ENCODE assay signal across 1 cellular context in the genomic region with DNA sequence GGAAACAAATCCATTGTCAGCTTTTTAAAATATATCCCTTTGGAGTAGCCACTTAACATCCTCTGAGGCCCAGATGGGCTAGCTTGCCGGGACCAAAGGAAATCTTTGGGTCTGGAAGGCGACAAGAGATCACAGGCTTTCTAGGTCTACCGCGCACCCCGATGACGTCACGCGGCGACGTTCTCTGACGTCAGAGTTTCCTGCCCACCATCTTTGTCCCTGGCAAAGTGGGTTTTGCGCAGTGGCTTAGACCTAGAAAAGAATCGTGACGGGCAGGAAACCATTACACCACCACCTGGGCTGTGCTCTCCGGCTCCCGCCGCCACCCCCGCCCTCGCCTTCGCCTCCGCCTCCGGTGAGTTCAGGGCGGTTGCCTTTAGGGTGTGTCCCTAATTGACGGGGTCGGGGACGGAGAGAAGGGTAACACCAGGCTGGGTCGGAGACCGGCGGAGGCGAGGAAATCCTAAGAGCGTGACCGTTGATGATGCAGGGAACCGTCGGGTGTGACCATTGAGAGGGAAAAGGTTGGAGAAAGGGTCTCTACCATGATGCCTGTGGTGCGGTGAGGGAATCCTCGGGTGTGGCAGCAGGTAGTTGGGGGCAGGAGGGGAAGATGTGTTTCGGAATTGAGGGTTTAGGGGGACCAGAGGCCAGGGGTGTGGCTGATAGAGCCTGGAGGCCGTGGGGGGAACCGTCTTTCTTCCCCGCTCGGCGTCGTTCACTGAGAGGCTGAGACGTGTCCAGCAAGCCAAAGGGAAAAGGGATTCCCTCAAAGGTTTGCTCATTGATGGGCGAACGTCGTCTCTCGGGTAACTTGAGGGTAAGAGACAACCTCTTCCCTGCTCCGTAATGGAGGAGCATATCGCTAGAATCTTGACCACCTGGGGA.
TF ChIP-seq lines count a peak whose summit lies in the region.

A gene (plus strand): TSS at position 249 of the 888 bp plus-strand sequence. CDS start 6,709 bp downstream, outside the sequence.

TF ChIP-seq in HepG2, 621 proteins besides CTCF, POLR2A, EP300 and RAD21 (continued from another document and continues in another):
- TF ChIP-seq JARID2 (CRISPR knock-in tag; IDR thresholded peaks at IDR 0.05; ENCODE audit: insufficient replicate concordance) (no peak), ZNF781 (CRISPR knock-in tag; IDR thresholded peaks at IDR 0.05; ENCODE audit: borderline replicate concordance, not compliant biosample characterization) (no peak), HMG20B (CRISPR knock-in tag; conservative IDR thresholded peaks at IDR 0.05) (0 out of 2 replicates have a peak, but pooled peaks have one; percentile 38), AGO2 (optimal IDR thresholded peaks at IDR 0.05; ENCODE audit: low read depth, low read length) (no peak), TOE1 (CRISPR knock-in tag; IDR thresholded peaks at IDR 0.05) (0 out of 2 replicates have a peak, but pooled peaks have one; percentile 62), ELF3 (CRISPR knock-in tag; IDR thresholded peaks at IDR 0.05) (peak; percentile 77), NCOR1 (IDR thresholded peaks at IDR 0.05; ENCODE audit: borderline replicate concordance, low read length) (peak; percentile 25; the same call in 1 of the 2 replicates), NFRKB (IDR thresholded peaks at IDR 0.05) (no peak), ISX (CRISPR knock-in tag; conservative IDR thresholded peaks at IDR 0.05) (no peak), ZNF34 (CRISPR knock-in tag; IDR thresholded peaks at IDR 0.05; ENCODE audit: borderline replicate concordance) (0 out of 2 replicates have a peak, but pooled peaks have one; percentile 76), ZNF75D (CRISPR knock-in tag; IDR thresholded peaks at IDR 0.05; ENCODE audit: borderline replicate concordance) (no peak), ETV6 (CRISPR knock-in tag; conservative IDR thresholded peaks at IDR 0.05) (no peak; the same call in 1 of the 2 replicates), ZFP90 (CRISPR knock-in tag; IDR thresholded peaks at IDR 0.05; ENCODE audit: borderline replicate concordance) (no peak), THAP11 (CRISPR knock-in tag; IDR thresholded peaks at IDR 0.05) (peak; percentile 94), NFYC (CRISPR knock-in tag; IDR thresholded peaks at IDR 0.05) (peak; percentile 38; the same call in 1 of the 2 replicates), U2AF1 (optimal IDR thresholded peaks at IDR 0.05; ENCODE audit: low read depth, low read length) (no peak), NFE2L1 (CRISPR knock-in tag; IDR thresholded peaks at IDR 0.05; ENCODE audit: borderline replicate concordance) (peak; percentile 61; the same call in 1 of the 2 replicates), ZNF589 (CRISPR knock-in tag; conservative IDR thresholded peaks at IDR 0.05) (no peak), HNF4A (CRISPR knock-in tag; IDR thresholded peaks at IDR 0.05) (no peak), SSRP1 (CRISPR knock-in tag; IDR thresholded peaks at IDR 0.05) (no peak), PHF21A (CRISPR knock-in tag; IDR thresholded peaks at IDR 0.05) (0 out of 2 replicates have a peak, but pooled peaks have one; percentile 40), ZFAT (CRISPR knock-in tag; conservative IDR thresholded peaks at IDR 0.05) (no peak), SP1 (IDR thresholded peaks at IDR 0.05) (no peak), SP1 (CRISPR knock-in tag; IDR thresholded peaks at IDR 0.05) (peak; percentile 71), TEAD2 (CRISPR knock-in tag; IDR thresholded peaks at IDR 0.05) (no peak), ZMAT3 (CRISPR knock-in tag; conservative IDR thresholded peaks at IDR 0.05) (0 out of 2 replicates have a peak, but pooled peaks have one; percentile 19), ZNF33A (CRISPR knock-in tag; IDR thresholded peaks at IDR 0.05; ENCODE audit: borderline replicate concordance) (no peak), SRSF1 (optimal IDR thresholded peaks at IDR 0.05; ENCODE audit: low read depth, low read length) (peak; percentile 50), LCORL (IDR thresholded peaks at IDR 0.05) (no peak; the same call in 1 of the 2 replicates), LCORL (CRISPR knock-in tag; IDR thresholded peaks at IDR 0.05) (0 out of 2 replicates have a peak, but pooled peaks have one; percentile 37), ZNF775 (CRISPR knock-in tag; IDR thresholded peaks at IDR 0.05; ENCODE audit: borderline replicate concordance) (no peak), ZNF33B (CRISPR knock-in tag; IDR thresholded peaks at IDR 0.05) (no peak), REPIN1 (CRISPR knock-in tag; IDR thresholded peaks at IDR 0.05; ENCODE audit: borderline replicate concordance, low read depth) (no peak; the same call in 1 of the 2 replicates), NONO (IDR thresholded peaks at IDR 0.05) (no peak), NONO (CRISPR knock-in tag; conservative IDR thresholded peaks at IDR 0.05) (0 out of 2 replicates have a peak, but pooled peaks have one; percentile 27), GLI4 (CRISPR knock-in tag; IDR thresholded peaks at IDR 0.05; ENCODE audit: borderline replicate concordance) (no peak), SRF (IDR thresholded peaks at IDR 0.05; ENCODE audit: low read depth, low read length) (peak; percentile 77), ZNF605 (CRISPR knock-in tag; IDR thresholded peaks at IDR 0.05) (no peak), GABPA (IDR thresholded peaks at IDR 0.05; ENCODE audit: low read depth, low read length) (peak; percentile 65), GABPA (CRISPR knock-in tag; IDR thresholded peaks at IDR 0.05; ENCODE audit: low read depth) (peak; percentile 94), IKZF4 (CRISPR knock-in tag; IDR thresholded peaks at IDR 0.05; ENCODE audit: borderline replicate concordance, low read depth, not compliant biosample characterization) (no peak), NR3C1 (CRISPR knock-in tag; IDR thresholded peaks at IDR 0.05) (no peak), ZNF709 (CRISPR knock-in tag; IDR thresholded peaks at IDR 0.05) (no peak), ZNF761 (CRISPR knock-in tag; conservative IDR thresholded peaks at IDR 0.05) (peak; percentile 80; the same call in 1 of the 2 replicates), ZNF121 (CRISPR knock-in tag; IDR thresholded peaks at IDR 0.05) (no peak)
- TF ChIP-seq, protein P1, sequence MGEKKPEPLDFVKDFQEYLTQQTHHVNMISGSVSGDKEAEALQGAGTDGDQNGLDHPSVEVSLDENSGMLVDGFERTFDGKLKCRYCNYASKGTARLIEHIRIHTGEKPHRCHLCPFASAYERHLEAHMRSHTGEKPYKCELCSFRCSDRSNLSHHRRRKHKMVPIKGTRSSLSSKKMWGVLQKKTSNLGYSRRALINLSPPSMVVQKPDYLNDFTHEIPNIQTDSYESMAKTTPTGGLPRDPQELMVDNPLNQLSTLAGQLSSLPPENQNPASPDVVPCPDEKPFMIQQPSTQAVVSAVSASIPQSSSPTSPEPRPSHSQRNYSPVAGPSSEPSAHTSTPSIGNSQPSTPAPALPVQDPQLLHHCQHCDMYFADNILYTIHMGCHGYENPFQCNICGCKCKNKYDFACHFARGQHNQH (CRISPR knock-in tag; IDR thresholded peaks at IDR 0.05): peak; percentile 84; the same call in 1 of the 2 replicates
- TF ChIP-seq, protein P2, sequence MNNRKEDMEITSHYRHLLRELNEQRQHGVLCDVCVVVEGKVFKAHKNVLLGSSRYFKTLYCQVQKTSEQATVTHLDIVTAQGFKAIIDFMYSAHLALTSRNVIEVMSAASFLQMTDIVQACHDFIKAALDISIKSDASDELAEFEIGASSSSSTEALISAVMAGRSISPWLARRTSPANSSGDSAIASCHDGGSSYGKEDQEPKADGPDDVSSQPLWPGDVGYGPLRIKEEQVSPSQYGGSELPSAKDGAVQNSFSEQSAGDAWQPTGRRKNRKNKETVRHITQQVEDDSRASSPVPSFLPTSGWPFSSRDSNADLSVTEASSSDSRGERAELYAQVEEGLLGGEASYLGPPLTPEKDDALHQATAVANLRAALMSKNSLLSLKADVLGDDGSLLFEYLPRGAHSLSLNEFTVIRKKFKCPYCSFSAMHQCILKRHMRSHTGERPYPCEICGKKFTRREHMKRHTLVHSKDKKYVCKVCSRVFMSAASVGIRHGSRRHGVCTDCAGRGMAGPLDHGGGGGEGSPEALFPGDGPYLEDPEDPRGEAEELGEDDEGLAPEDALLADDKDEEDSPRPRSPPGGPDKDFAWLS (CRISPR knock-in tag; IDR thresholded peaks at IDR 0.05; ENCODE audit: borderline replicate concordance): no peak
- TF ChIP-seq, protein P3, sequence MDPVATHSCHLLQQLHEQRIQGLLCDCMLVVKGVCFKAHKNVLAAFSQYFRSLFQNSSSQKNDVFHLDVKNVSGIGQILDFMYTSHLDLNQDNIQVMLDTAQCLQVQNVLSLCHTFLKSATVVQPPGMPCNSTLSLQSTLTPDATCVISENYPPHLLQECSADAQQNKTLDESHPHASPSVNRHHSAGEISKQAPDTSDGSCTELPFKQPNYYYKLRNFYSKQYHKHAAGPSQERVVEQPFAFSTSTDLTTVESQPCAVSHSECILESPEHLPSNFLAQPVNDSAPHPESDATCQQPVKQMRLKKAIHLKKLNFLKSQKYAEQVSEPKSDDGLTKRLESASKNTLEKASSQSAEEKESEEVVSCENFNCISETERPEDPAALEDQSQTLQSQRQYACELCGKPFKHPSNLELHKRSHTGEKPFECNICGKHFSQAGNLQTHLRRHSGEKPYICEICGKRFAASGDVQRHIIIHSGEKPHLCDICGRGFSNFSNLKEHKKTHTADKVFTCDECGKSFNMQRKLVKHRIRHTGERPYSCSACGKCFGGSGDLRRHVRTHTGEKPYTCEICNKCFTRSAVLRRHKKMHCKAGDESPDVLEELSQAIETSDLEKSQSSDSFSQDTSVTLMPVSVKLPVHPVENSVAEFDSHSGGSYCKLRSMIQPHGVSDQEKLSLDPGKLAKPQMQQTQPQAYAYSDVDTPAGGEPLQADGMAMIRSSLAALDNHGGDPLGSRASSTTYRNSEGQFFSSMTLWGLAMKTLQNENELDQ (CRISPR knock-in tag; IDR thresholded peaks at IDR 0.05; ENCODE audit: borderline replicate concordance): peak; percentile 25; the same call in 1 of the 2 replicates
- TF ChIP-seq, protein P4, sequence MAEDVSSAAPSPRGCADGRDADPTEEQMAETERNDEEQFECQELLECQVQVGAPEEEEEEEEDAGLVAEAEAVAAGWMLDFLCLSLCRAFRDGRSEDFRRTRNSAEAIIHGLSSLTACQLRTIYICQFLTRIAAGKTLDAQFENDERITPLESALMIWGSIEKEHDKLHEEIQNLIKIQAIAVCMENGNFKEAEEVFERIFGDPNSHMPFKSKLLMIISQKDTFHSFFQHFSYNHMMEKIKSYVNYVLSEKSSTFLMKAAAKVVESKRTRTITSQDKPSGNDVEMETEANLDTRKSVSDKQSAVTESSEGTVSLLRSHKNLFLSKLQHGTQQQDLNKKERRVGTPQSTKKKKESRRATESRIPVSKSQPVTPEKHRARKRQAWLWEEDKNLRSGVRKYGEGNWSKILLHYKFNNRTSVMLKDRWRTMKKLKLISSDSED (CRISPR knock-in tag; IDR thresholded peaks at IDR 0.05): no peak
- TF ChIP-seq, protein P5, sequence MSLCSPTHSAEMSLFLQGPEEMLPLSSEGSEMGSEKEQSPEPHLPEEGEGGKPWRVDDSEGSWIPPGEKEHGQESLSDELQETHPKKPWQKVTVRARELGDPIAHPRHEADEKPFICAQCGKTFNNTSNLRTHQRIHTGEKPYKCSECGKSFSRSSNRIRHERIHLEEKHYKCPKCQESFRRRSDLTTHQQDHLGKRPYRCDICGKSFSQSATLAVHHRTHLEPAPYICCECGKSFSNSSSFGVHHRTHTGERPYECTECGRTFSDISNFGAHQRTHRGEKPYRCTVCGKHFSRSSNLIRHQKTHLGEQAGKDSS (CRISPR knock-in tag; IDR thresholded peaks at IDR 0.05; ENCODE audit: borderline replicate concordance, low read depth): no peak; the same call in 1 of the 2 replicates
- TF ChIP-seq, protein P6, sequence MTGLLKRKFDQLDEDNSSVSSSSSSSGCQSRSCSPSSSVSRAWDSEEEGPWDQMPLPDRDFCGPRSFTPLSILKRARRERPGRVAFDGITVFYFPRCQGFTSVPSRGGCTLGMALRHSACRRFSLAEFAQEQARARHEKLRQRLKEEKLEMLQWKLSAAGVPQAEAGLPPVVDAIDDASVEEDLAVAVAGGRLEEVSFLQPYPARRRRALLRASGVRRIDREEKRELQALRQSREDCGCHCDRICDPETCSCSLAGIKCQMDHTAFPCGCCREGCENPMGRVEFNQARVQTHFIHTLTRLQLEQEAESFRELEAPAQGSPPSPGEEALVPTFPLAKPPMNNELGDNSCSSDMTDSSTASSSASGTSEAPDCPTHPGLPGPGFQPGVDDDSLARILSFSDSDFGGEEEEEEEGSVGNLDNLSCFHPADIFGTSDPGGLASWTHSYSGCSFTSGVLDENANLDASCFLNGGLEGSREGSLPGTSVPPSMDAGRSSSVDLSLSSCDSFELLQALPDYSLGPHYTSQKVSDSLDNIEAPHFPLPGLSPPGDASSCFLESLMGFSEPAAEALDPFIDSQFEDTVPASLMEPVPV (CRISPR knock-in tag; IDR thresholded peaks at IDR 0.05): peak; percentile 33; the same call in 1 of the 2 replicates
- TF ChIP-seq, protein P7, sequence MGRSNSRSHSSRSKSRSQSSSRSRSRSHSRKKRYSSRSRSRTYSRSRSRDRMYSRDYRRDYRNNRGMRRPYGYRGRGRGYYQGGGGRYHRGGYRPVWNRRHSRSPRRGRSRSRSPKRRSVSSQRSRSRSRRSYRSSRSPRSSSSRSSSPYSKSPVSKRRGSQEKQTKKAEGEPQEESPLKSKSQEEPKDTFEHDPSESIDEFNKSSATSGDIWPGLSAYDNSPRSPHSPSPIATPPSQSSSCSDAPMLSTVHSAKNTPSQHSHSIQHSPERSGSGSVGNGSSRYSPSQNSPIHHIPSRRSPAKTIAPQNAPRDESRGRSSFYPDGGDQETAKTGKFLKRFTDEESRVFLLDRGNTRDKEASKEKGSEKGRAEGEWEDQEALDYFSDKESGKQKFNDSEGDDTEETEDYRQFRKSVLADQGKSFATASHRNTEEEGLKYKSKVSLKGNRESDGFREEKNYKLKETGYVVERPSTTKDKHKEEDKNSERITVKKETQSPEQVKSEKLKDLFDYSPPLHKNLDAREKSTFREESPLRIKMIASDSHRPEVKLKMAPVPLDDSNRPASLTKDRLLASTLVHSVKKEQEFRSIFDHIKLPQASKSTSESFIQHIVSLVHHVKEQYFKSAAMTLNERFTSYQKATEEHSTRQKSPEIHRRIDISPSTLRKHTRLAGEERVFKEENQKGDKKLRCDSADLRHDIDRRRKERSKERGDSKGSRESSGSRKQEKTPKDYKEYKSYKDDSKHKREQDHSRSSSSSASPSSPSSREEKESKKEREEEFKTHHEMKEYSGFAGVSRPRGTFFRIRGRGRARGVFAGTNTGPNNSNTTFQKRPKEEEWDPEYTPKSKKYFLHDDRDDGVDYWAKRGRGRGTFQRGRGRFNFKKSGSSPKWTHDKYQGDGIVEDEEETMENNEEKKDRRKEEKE (IDR thresholded peaks at IDR 0.05): no peak
